In genomic region chr19:35155441-35155840, GRCh38 we compare ENCODE assay signal across 1 cellular context.
TF ChIP-seq lines count a peak whose summit lies in the region.

No MANE protein-coding gene starts in this region.

TF ChIP-seq in GM23338, 12 proteins besides CTCF, POLR2A, EP300 and RAD21 (continued from another document):
- TF ChIP-seq ZNF462 (CRISPR knock-in tag; IDR thresholded peaks at IDR 0.05) (no peak), EZH2phosphoT487 (IDR thresholded peaks at IDR 0.05; ENCODE audit: unreplicated experiment) (no peak), EZH2 (IDR thresholded peaks at IDR 0.05; ENCODE audit: low read depth, unreplicated experiment) (no peak), POLR2AphosphoS5 (IDR thresholded peaks at IDR 0.05; ENCODE audit: low read depth) (no peak), CREB1 (CRISPR knock-in tag; IDR thresholded peaks at IDR 0.05; ENCODE audit: low read depth) (no peak), NANOG (IDR thresholded peaks at IDR 0.05; ENCODE audit: borderline replicate concordance) (no peak)
- TF ChIP-seq, protein P1, sequence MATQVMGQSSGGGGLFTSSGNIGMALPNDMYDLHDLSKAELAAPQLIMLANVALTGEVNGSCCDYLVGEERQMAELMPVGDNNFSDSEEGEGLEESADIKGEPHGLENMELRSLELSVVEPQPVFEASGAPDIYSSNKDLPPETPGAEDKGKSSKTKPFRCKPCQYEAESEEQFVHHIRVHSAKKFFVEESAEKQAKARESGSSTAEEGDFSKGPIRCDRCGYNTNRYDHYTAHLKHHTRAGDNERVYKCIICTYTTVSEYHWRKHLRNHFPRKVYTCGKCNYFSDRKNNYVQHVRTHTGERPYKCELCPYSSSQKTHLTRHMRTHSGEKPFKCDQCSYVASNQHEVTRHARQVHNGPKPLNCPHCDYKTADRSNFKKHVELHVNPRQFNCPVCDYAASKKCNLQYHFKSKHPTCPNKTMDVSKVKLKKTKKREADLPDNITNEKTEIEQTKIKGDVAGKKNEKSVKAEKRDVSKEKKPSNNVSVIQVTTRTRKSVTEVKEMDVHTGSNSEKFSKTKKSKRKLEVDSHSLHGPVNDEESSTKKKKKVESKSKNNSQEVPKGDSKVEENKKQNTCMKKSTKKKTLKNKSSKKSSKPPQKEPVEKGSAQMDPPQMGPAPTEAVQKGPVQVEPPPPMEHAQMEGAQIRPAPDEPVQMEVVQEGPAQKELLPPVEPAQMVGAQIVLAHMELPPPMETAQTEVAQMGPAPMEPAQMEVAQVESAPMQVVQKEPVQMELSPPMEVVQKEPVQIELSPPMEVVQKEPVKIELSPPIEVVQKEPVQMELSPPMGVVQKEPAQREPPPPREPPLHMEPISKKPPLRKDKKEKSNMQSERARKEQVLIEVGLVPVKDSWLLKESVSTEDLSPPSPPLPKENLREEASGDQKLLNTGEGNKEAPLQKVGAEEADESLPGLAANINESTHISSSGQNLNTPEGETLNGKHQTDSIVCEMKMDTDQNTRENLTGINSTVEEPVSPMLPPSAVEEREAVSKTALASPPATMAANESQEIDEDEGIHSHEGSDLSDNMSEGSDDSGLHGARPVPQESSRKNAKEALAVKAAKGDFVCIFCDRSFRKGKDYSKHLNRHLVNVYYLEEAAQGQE (IDR thresholded peaks at IDR 0.05; ENCODE audit: unreplicated experiment), result no peak
